In the genomic region with DNA sequence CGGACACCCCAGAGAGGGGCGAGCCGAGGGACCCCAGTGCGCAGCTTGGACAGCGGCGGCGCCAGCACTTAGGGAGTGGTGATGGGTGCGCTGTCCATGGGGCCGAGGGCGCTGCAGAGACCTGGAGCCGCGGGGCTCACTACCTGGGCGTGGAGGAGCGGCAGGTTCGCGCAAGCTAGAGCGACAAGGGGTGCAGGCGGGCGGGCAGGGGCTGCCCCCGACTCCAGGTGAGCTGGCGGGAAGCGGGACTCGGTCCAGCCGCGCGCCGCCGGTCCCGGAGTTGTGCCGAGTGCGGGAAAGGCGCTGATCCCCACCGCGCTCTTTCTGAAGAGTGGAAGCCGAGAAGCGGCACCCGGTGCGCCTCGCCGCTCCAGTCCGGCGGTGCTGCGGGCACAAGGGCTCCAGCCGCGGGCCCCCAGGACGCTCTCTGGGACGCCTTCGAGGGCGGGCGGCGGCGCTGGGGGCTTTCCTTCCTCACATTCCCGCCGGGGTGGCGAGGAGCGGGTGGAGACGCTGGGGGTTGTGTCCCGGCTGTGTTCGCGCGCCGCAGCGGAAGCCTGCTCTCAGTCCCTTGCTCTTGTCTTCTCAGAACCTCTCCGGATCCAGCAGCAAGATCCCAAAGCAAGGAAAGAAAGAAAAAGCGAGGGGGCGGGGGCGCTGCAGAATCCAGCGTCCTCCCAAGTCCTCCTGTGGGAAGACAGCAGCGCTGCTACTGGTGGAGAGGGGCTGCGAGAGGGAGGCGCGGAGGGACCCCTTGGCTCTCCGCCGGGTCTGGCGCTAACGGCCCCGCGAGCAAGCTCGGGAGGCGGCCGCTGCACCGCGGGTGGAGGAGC, we compare ENCODE assay signal across 8 cellular contexts. TPM values are rescaled to one million over a fixed set of nuclear protein-coding genes. Genes with fewer than 3 reads are reported as not detected.
A peak's percentile ranks its signal among the peaks of the same experiment; 100 is the strongest.
DNase-seq lines count a peak whose midpoint lies in the region; ATAC-seq and TF ChIP-seq lines count a peak whose summit lies in the region.

A gene with protein sequence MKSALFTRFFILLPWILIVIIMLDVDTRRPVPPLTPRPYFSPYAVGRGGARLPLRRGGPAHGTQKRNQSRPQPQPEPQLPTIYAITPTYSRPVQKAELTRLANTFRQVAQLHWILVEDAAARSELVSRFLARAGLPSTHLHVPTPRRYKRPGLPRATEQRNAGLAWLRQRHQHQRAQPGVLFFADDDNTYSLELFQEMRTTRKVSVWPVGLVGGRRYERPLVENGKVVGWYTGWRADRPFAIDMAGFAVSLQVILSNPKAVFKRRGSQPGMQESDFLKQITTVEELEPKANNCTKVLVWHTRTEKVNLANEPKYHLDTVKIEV (minus strand): TSS at position 610 of the 833 bp plus-strand sequence. CDS start 631 bp downstream, outside the sequence.

- H3K27me3 ChIP-seq in HCT116 (ENCODE audit: insufficient read depth, low read length) (peaks cover 15% of the 10 kb centered on the region; the same call in 1 of the 2 replicates), liver (ENCODE audit: control insufficient read depth in 4 of 4, insufficient read depth in 4 of 4, low read length in 3 of 4) (peaks cover 2 to 6% (median 5%) of the 10 kb centered on the region in 4 donors)

- ATAC-seq in HCT116 (no peak), HG03571 (IDR thresholded peaks at IDR 0.05; ENCODE audit: unreplicated experiment) (no peak)

- no peaks in the 10 kb centered on the region for H3K9me3 ChIP-seq in HCT116 (ENCODE audit: control insufficient read depth in 1 of 2, insufficient read depth in 1 of 2, low read depth in 1 of 2, low read length in 2 of 2)
- no peaks in the 10 kb centered on the region for H3K9me3 ChIP-seq in OCI-LY7 (ENCODE audit: low read length)
- no peaks in the 10 kb centered on the region for H3K9me3 ChIP-seq in liver (ENCODE audit: control insufficient read depth in 4 of 4, low read length in 3 of 4)

- RAD21 ChIA-PET in HCT116 (lab: Charles Lee; ENCODE audit: low non-redundant PET in 1 of 2, low total read pairs in 2 of 2, uncharacterized antibody in 2 of 2, unreplicated experiment in 2 of 2) = interaction anchor here (0.9 to 2.2 kb wide), 3 partner anchors 436 to 736 kb away, joined by 5 to 8 read pairs (median 5); no protein-coding TSS in a partner anchor

- H3K4me1 ChIP-seq in HCT116 (ENCODE audit: control insufficient read depth in 1 of 2, insufficient read depth in 2 of 2, low read length in 2 of 2) = peaks cover 3 to 5% of the 10 kb centered on the region in 2 experiments; a peak in 2 of 4 replicates
- no peaks in the 10 kb centered on the region for H3K4me1 ChIP-seq in OCI-LY7 (ENCODE audit: insufficient read depth, low read length, poor library complexity, severe bottlenecking)
- peaks cover 11 to 21% (median 18%) of the 10 kb centered on the region in 4 donors for H3K4me1 ChIP-seq in liver (ENCODE audit: control insufficient read depth in 4 of 4, insufficient read depth in 4 of 4, low read length in 3 of 4)

- no peak for TF ChIP-seq POLR2A in HCT116 (IDR thresholded peaks at IDR 0.05; ENCODE audit: borderline replicate concordance, extremely low read depth, insufficient read depth, insufficient read length)

- H3K27ac ChIP-seq in HCT116 (ENCODE audit: low read depth, low read length) (no peak within 1 kb of the TSS), OCI-LY7 (ENCODE audit: low read depth, low read length, poor library complexity, severe bottlenecking) (no peak within 1 kb of the TSS), cingulate gyrus (ENCODE audit: low read depth, low read length) (peak within 1 kb of the TSS; percentile 42), liver (ENCODE audit: low read depth in 1 of 2, low read length in 2 of 2) (no peak within 1 kb of the TSS)

- DNase-seq in NCI-H1436 (lab: John Stamatoyannopoulos, UW) (peak; percentile 27), NCI-H1436 treated with DMSO at 0.1 percent for 48 hours (lab: John Stamatoyannopoulos, UW) (no peak), HCT116 (ENCODE audit: low read depth, low spot score) (no peak), OCI-LY7 (ENCODE audit: low spot score) (no peak), superior temporal gyrus (ENCODE audit: extremely low spot score) (peak; percentile 17)

- no peak within 1 kb of the TSS for H3K9ac ChIP-seq in HCT116 (ENCODE audit: low read length)
- H3K9ac ChIP-seq in liver (ENCODE audit: low read depth in 1 of 2, low read length in 2 of 2) = no peak within 1 kb of the TSS

- intact Hi-C loops in HCT116 (cut with micrococcal nuclease) (loop anchor here (1.0 to 10.0 kb wide), 4 partner anchors 250 to 734 kb away; a partner anchor contains a TSS), OCI-LY7 (cut with micrococcal nuclease; ENCODE audit: unreplicated experiment) (loop anchor here (2.0 kb wide), 1 partner anchor 248 kb away; no protein-coding TSS in a partner anchor)

- H4K20me1 ChIP-seq in HCT116 (ENCODE audit: insufficient read depth) (no peaks in the 10 kb centered on the region), OCI-LY7 (ENCODE audit: insufficient read depth, low read length) (no peaks in the 10 kb centered on the region)

- H3K79me2 ChIP-seq in HCT116 (ENCODE audit: insufficient read depth, low read length) = no peaks in the 10 kb centered on the region
- H3K79me2 ChIP-seq in OCI-LY7 (ENCODE audit: insufficient read depth, low read depth, low read length) = no peaks in the 10 kb centered on the region

- CTCF ChIA-PET in HCT116 (lab: Charles Lee) = interaction anchor here (0.7 to 2.2 kb wide), 11 partner anchors 25 to 736 kb away, joined by 3 to 38 read pairs (median 4); no protein-coding TSS in a partner anchor
- CTCF ChIA-PET in OCI-LY7 (lab: Charles Lee; ENCODE audit: unreplicated experiment) = no interaction called here

- BruUV-seq in HCT116 (replicated peaks; lab: Mats Ljungman, UMichigan) (no TSS peak), OCI-LY7 (replicated peaks; lab: Mats Ljungman, UMichigan) (no TSS peak)

- no peak for TF ChIP-seq CTCF in HCT116 (IDR thresholded peaks at IDR 0.05 in 2 of 3, conservative IDR thresholded peaks at IDR 0.05 in 1 of 3; ENCODE audit: borderline replicate concordance in 1 of 3, insufficient read depth in 1 of 3, low read depth in 2 of 3, low read length in 2 of 3)
- TF ChIP-seq CTCF in OCI-LY7 (conservative IDR thresholded peaks at IDR 0.05; ENCODE audit: low read length) = no peak
- no peak for TF ChIP-seq CTCF in liver (IDR thresholded peaks at IDR 0.05; ENCODE audit: low read depth, low read length, missing input control)

- H3K4me2 ChIP-seq in HCT116 (ENCODE audit: low read length) (peak within 1 kb of the TSS; percentile 53), OCI-LY7 (ENCODE audit: low read length) (peak within 1 kb of the TSS; percentile 39; the same call in 1 of the 2 replicates)

- H3K9me2 ChIP-seq in HCT116 (ENCODE audit: insufficient read depth) = no peaks in the 10 kb centered on the region
- no peaks in the 10 kb centered on the region for H3K9me2 ChIP-seq in OCI-LY7 (ENCODE audit: insufficient read depth, low read length)

- H2AFZ ChIP-seq in HCT116 (ENCODE audit: low read depth, low read length, poor library complexity, severe bottlenecking) = no peak within 1 kb of the TSS
- H2AFZ ChIP-seq in OCI-LY7 (ENCODE audit: low read length) = no peak within 1 kb of the TSS

- POLR2A ChIA-PET in HCT116 (lab: Charles Lee) (interaction anchor here (1.0 kb wide), 1 partner anchor 736 kb away, joined by 3 read pairs; no protein-coding TSS in a partner anchor), OCI-LY7 (lab: Charles Lee) (no interaction called here)

- H3K36me3 ChIP-seq in HCT116 (ENCODE audit: control insufficient read depth in 1 of 2, insufficient read depth in 2 of 2, low read length in 2 of 2) (no peaks in the 10 kb centered on the region), OCI-LY7 (ENCODE audit: insufficient read depth, low read length) (no peaks in the 10 kb centered on the region), liver (ENCODE audit: control insufficient read depth in 4 of 4, insufficient read depth in 3 of 4, low read depth in 1 of 4, low read length in 3 of 4) (no peaks in the 10 kb centered on the region)

- no peak for TF ChIP-seq RAD21 in HCT116 (IDR thresholded peaks at IDR 0.05; ENCODE audit: low read depth)
- no peak for TF ChIP-seq RAD21 in liver (IDR thresholded peaks at IDR 0.05)

- H3K4me3 ChIP-seq in HCT116 (replicated peaks in 1 of 2; ENCODE audit: low read depth in 1 of 2, low read length in 2 of 2) (no peak within 1 kb of the TSS), OCI-LY7 (ENCODE audit: low read depth, low read length, poor library complexity, severe bottlenecking) (no peak within 1 kb of the TSS), liver (ENCODE audit: low read depth in 1 of 3, low read length in 3 of 3) (peak within 1 kb of the TSS; percentile 6 to 64 (median 54))

- 2% methylated on average over 83 of the region's 83 CpGs for WGBS in liver

TF ChIP-seq in HCT116, 20 proteins besides CTCF, POLR2A, EP300 and RAD21 (continues in another document):
- no peak for TF ChIP-seq SIN3A (IDR thresholded peaks at IDR 0.05; ENCODE audit: low read depth)

TF ChIP-seq in liver, 16 proteins besides CTCF, POLR2A, EP300 and RAD21:
- TF ChIP-seq HNF4G (IDR thresholded peaks at IDR 0.05) (no peak), YY1 (IDR thresholded peaks at IDR 0.05) (no peak), FOXA1 (IDR thresholded peaks at IDR 0.05) (no peak), EGR1 (IDR thresholded peaks at IDR 0.05; ENCODE audit: low read depth in 2 of 2) (no peak), JUND (IDR thresholded peaks at IDR 0.05) (no peak), FOXA2 (IDR thresholded peaks at IDR 0.05) (no peak)
- TF ChIP-seq, protein P1, sequence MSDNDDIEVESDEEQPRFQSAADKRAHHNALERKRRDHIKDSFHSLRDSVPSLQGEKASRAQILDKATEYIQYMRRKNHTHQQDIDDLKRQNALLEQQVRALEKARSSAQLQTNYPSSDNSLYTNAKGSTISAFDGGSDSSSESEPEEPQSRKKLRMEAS (IDR thresholded peaks at IDR 0.05) = no peak
- TF ChIP-seq, protein P2, sequence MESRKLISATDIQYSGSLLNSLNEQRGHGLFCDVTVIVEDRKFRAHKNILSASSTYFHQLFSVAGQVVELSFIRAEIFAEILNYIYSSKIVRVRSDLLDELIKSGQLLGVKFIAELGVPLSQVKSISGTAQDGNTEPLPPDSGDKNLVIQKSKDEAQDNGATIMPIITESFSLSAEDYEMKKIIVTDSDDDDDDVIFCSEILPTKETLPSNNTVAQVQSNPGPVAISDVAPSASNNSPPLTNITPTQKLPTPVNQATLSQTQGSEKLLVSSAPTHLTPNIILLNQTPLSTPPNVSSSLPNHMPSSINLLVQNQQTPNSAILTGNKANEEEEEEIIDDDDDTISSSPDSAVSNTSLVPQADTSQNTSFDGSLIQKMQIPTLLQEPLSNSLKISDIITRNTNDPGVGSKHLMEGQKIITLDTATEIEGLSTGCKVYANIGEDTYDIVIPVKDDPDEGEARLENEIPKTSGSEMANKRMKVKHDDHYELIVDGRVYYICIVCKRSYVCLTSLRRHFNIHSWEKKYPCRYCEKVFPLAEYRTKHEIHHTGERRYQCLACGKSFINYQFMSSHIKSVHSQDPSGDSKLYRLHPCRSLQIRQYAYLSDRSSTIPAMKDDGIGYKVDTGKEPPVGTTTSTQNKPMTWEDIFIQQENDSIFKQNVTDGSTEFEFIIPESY (IDR thresholded peaks at IDR 0.05) = no peak

RNA-seq across cellular contexts. Expression of the gene that starts here (rescaled TPM):
- total RNA-seq in HCT116 (2021; ENCODE audit: unreplicated experiment) (not detected), OCI-LY7 (2022) (not detected in 2 replicates), liver (under 1 TPM; under 0.01 to 0.70 TPM)
- polyA plus RNA-seq in HCT116 (2012) = 0.11 and 0.22 TPM in 2 replicates
- total RNA-seq in OCI-LY7 (2014; rRNA removed; shearing (Covaris generic)) = not detected in 2 replicates
- under 1 TPM; 0.02 to 0.97 TPM for polyA plus RNA-seq in liver

Comparison
In these comparisons a context has a peak if more than half of its experiments do, and no peak if none do; other contexts are left out.
1. DNase-seq: peak in NCI-H1436 (single experiment) and superior temporal gyrus (single experiment); none in NCI-H1436 treated with DMSO at 0.1 percent for 48 hours (single experiment), HCT116 (single experiment) and OCI-LY7 (single experiment).
2. H3K4me3 ChIP-seq: peak in liver (3 of 3); none in HCT116 (0 of 2) and OCI-LY7 (single experiment).